10 cellular contexts compared by ENCODE assay signal in the genomic region with DNA sequence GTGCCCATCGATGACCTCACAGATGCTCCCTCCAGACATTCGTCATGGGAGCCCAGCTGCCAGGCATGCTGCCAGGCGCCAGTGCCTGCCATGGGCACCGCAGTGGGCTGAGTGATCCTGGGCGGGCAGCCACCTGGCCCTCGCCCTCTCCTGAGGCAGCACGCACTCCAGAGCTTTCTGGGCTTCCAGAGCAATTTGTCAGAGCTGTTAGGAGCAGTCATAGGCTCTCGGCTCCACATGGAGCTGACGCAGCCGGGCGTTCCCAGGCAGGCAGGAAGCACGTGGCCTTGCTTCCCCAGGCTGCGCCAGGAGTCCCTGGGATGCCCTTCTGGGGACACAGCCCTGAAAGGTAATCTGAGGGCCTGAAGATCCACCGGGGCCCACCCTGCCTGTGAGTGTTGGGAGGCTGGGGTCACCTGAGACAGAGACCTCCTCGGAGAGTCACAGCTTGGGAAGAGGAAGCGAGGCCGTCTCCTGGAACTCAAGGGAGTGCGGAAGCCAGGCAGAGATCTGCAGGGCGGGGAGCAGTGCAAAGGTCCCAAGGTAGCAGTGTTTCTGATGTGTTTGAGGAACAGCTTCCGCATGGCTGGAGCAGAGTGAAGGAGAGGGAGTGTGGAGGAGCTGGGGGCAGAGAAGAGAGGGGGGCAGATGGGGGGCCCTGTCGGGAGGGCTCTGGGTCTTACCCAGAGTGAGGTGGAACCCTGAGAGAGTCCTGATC. TPM values are rescaled to one million over a fixed set of nuclear protein-coding genes. Genes with fewer than 3 reads are reported as not detected.
A peak's percentile ranks its signal among the peaks of the same experiment; 100 is the strongest.
DNase-seq lines count a peak whose midpoint lies in the region; ATAC-seq and TF ChIP-seq lines count a peak whose summit lies in the region.
"Had no signal": no experiment of that assay in that cellular context is flagged by ENCODE, and none has a peak within 500 bp of the region (broad histone marks: within the 10 kb centered on the region; RNA-seq: fewer than 3 reads in every experiment).

No MANE protein-coding gene starts in this region.

- no peak overlapping the region for H3K27ac ChIP-seq in endodermal cell (ENCODE audit: low read depth, low read length)

- H3K27ac Mint-ChIP-seq in endodermal cell: peak overlapping the region; percentile 18
- peak overlapping the region; percentile 9 for H3K27ac Mint-ChIP-seq in nephron progenitor cell

- ATAC-seq in GM19452 (IDR thresholded peaks at IDR 0.05; ENCODE audit: unreplicated experiment): no peak
- ATAC-seq in GM18498 (IDR thresholded peaks at IDR 0.05; ENCODE audit: unreplicated experiment): no peak
- ATAC-seq in GM18505 (IDR thresholded peaks at IDR 0.05; ENCODE audit: unreplicated experiment): no peak
- ATAC-seq: HCT116 had no signal

- H3K9ac ChIP-seq in endodermal cell (ENCODE audit: extremely low read depth, low read length, poor library complexity, severe bottlenecking): no peak overlapping the region

- TF ChIP-seq POLR2A in GM18505 (IDR thresholded peaks at IDR 0.05; ENCODE audit: borderline replicate concordance, extremely low read depth, insufficient read depth, insufficient read length): no peak

- H3K36me3 ChIP-seq in endodermal cell (ENCODE audit: control insufficient read depth, insufficient read depth, low read length): no peaks in the 10 kb centered on the region

- H3K4me3 Mint-ChIP-seq in endodermal cell: no peak overlapping the region
- no peak overlapping the region for H3K4me3 Mint-ChIP-seq in nephron progenitor cell

- TF ChIP-seq CTCF in endodermal cell (conservative IDR thresholded peaks at IDR 0.05) (no peak), nephron progenitor cell (IDR thresholded peaks at IDR 0.05) (no peak)

- H3K27me3 ChIP-seq in endodermal cell (ENCODE audit: control insufficient read depth, insufficient read depth, low read length, poor library complexity, severe bottlenecking): no peaks in the 10 kb centered on the region

- H3K36me3 Mint-ChIP-seq in endodermal cell (ENCODE audit: low read depth) (peaks cover 5% of the 10 kb centered on the region), nephron progenitor cell (ENCODE audit: low read depth) (peaks cover 4% of the 10 kb centered on the region)

- no peaks in the 10 kb centered on the region for H3K27me3 Mint-ChIP-seq in endodermal cell (ENCODE audit: insufficient read depth)
- no peaks in the 10 kb centered on the region for H3K27me3 Mint-ChIP-seq in nephron progenitor cell (ENCODE audit: low read depth, poor library complexity)

- H3K4me1 ChIP-seq in endodermal cell (ENCODE audit: control insufficient read depth, insufficient read depth, low read length): no peaks in the 10 kb centered on the region

- no peaks in the 10 kb centered on the region for H3K9me3 ChIP-seq in endodermal cell (ENCODE audit: control insufficient read depth, low read length)

- H3K4me3 ChIP-seq in endodermal cell (ENCODE audit: low read length): no peak overlapping the region

- H3K4me1 Mint-ChIP-seq in endodermal cell: peaks cover 11% of the 10 kb centered on the region
- peaks cover 21% of the 10 kb centered on the region for H3K4me1 Mint-ChIP-seq in nephron progenitor cell

- H3K9me3 Mint-ChIP-seq in endodermal cell: no peaks in the 10 kb centered on the region
- no peaks in the 10 kb centered on the region for H3K9me3 Mint-ChIP-seq in nephron progenitor cell

- 91 to 98% methylated on average over 17 to 21 of the region's 21 CpGs for WGBS in endodermal cell (ENCODE audit: insufficient coverage in 1 of 2, insufficient read length in 1 of 2), 2 experiments

- peak; percentile 80 for DNase-seq in DMS 273 treated with DMSO at 0.1 percent for 48 hours (lab: John Stamatoyannopoulos, UW)
- peak; percentile 98 for DNase-seq in NCI-H2196 (lab: John Stamatoyannopoulos, UW; ENCODE audit: unreplicated experiment)
- DNase-seq in endodermal cell: no peak
- DNase-seq in nephron progenitor cell: no peak
- DNase-seq in activated CD4-positive, alpha-beta T cell treated with anti-CD3 and anti-CD28 coated beads, Interleukin-2, amount 50 U/mL, for 4 hours: no peak
- DNase-seq: stimulated activated CD4-positive, alpha-beta T cell treated with anti-CD3 and anti-CD28 coated beads, Interleukin-4, amount 100 ng/mL, for 24 hours had no signal

RNA-seq across cellular contexts. Expression of gene DPF1, which starts 50.5 kb away (rescaled TPM):
- total RNA-seq in endodermal cell: 1 to 10 TPM; 3.3 to 4.5 TPM
- 12.8 TPM for polyA plus RNA-seq in endodermal cell (2013, experiment 1 of 2)
- polyA plus RNA-seq in endodermal cell (2013, experiment 2 of 2): 14.5 TPM

Comparison
In these comparisons a context has a peak if more than half of its experiments do, and no peak if none do; other contexts are left out.
1. DNase-seq: peak in DMS 273 treated with DMSO at 0.1 percent for 48 hours (single experiment) and NCI-H2196 (single experiment); none in endodermal cell (single experiment), nephron progenitor cell (single experiment) and activated CD4-positive, alpha-beta T cell treated with anti-CD3 and anti-CD28 coated beads, Interleukin-2, amount 50 U/mL, for 4 hours (0 of 2).